Comparison of ENCODE assay signal across 21 cellular contexts in genomic region chr19:10767726-10768125, GRCh38. TPM values are rescaled to one million over a fixed set of nuclear protein-coding genes. Genes with fewer than 3 reads are reported as not detected.
DNase-seq lines count a peak whose midpoint lies in the region; ATAC-seq and TF ChIP-seq lines count a peak whose summit lies in the region.
"Had no signal": no experiment of that assay in that cellular context is flagged by ENCODE, and none has a peak within 500 bp of the region (broad histone marks: within the 10 kb centered on the region; RNA-seq: fewer than 3 reads in every experiment).

No MANE protein-coding gene starts in this region.

- TF ChIP-seq EP300 in upper lobe of left lung (IDR thresholded peaks at IDR 0.05): no peak

- H3K27me3 ChIP-seq in right atrium auricular region: no peaks in the 10 kb centered on the region
- H3K27me3 ChIP-seq in neutrophil: no peaks in the 10 kb centered on the region
- no peaks in the 10 kb centered on the region for H3K27me3 ChIP-seq in upper lobe of left lung
- H3K27me3 ChIP-seq: Peyer's patch, suprapubic skin had no signal

- TF ChIP-seq CTCF in right atrium auricular region (IDR thresholded peaks at IDR 0.05) (no peak), neutrophil (IDR thresholded peaks at IDR 0.05) (no peak), upper lobe of left lung (IDR thresholded peaks at IDR 0.05) (no peak)

- DNase-seq in right atrium auricular region (ENCODE audit: low spot score) (no peak), cardiac septum (ENCODE audit: low spot score) (no peak), upper lobe of left lung (no peak), NCI-H226 (no peak)
- DNase-seq in stimulated activated CD4-positive, alpha-beta T cell treated with anti-CD3 and anti-CD28 coated beads, Interleukin-12 subunit alpha, Interleukin-12 subunit beta, amount 100 ng/mL, for 4 hours: no peak
- DNase-seq: activated effector memory CD4-positive, alpha-beta T cell treated with anti-CD3 and anti-CD28 coated beads, Interleukin-2, amount 50 U/mL, for 16 hours; CD8-positive, alpha-beta memory T cell; DND-41; head of caudate nucleus; immature natural killer cell; naive B cell; NCI-H446 treated with DMSO at 0.1 percent for 48 hours; Peyer's patch; SK-N-SH; small intestine; stimulated activated CD4-positive, alpha-beta T cell treated with anti-CD3 and anti-CD28 coated beads, Interleukin-4, amount 100 ng/mL, for 4 hours; T1000 had no signal

- H3K36me3 ChIP-seq in right atrium auricular region (peaks cover 7% of the 10 kb centered on the region), neutrophil (peaks cover 28% of the 10 kb centered on the region), upper lobe of left lung (peaks cover 0 to 31% (median 12%) of the 10 kb centered on the region in 4 donors)

- H3K9me3 ChIP-seq in right atrium auricular region (no peaks in the 10 kb centered on the region), neutrophil (no peaks in the 10 kb centered on the region), upper lobe of left lung (no peaks in the 10 kb centered on the region)
- H3K9me3 ChIP-seq: Peyer's patch, SK-N-SH, suprapubic skin had no signal

- no peak for ATAC-seq in upper lobe of left lung (ENCODE audit: low FRiP score in 2 of 2)
- no peak for ATAC-seq in GM18858 (IDR thresholded peaks at IDR 0.05; ENCODE audit: unreplicated experiment)

- WGBS in upper lobe of left lung, 2 donors: 89 to 95% methylated on average over 9 to 10 of the region's 10 CpGs

- no peak for TF ChIP-seq POLR2A in upper lobe of left lung (IDR thresholded peaks at IDR 0.05)

- intact Hi-C loops in cardiac septum (cut with DNase I): loop anchor here (2.0 kb wide), 1 partner anchor 49 kb away; the partner anchor contains the start of gene DNM2

- H3K27ac ChIP-seq in right atrium auricular region (peak overlapping the region; percentile 93 to 95), cingulate gyrus (ENCODE audit: low read depth, low read length) (peak overlapping the region; percentile 89), neutrophil (peak overlapping the region; percentile 64), upper lobe of left lung (peak overlapping the region in 3 of 4 donors; percentile 79 to 83 (median 82))

- H3K4me1 ChIP-seq in right atrium auricular region (peaks cover 0 to 80% of the 10 kb centered on the region in 2 donors), neutrophil (ENCODE audit: control insufficient read depth in 1 of 2, insufficient read depth in 1 of 2, low read depth in 1 of 2, low read length in 1 of 2) (peaks cover 29 to 41% of the 10 kb centered on the region in 2 experiments), upper lobe of left lung (peaks cover 56 to 76% (median 74%) of the 10 kb centered on the region in 4 donors)

- H3K4me3 ChIP-seq in right atrium auricular region (no peak overlapping the region), neutrophil (ENCODE audit: low read depth in 1 of 2, low read length in 1 of 2) (no peak overlapping the region), upper lobe of left lung (no peak overlapping the region)
- H3K4me3 ChIP-seq: Peyer's patch, suprapubic skin had no signal

RNA-seq across cellular contexts. Expression of gene DNM2, which starts 49.8 kb away (rescaled TPM):
- total RNA-seq in right atrium auricular region: 100 to 1,000 TPM; 111 to 144 TPM
- 138 TPM for total RNA-seq in cardiac septum
- 100 to 1,000 TPM; 238 to 744 (median 318) TPM for total RNA-seq in upper lobe of left lung
